ENCODE assay signal across 31 cellular contexts in the genomic region with DNA sequence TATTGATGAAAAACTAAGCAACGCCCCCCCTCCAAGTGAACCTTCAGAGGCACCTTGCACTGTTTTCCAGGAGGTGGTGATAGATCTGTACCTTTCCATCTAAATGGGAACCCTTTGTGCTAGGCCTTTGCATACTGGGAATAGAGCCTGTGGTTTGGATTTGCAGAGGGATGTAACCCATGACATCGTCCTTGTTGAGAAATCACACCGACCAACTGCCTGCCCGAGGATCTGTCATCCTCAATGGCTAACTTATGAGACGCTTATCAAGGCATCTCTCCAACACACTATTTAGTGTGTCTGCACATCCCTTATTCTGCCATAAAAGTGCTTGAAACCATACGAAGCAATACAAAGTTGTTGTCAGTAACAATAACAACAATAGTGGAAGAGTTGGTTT. TPM values are rescaled to one million over a fixed set of nuclear protein-coding genes. Genes with fewer than 3 reads are reported as not detected.
A peak's percentile ranks its signal among the peaks of the same experiment; 100 is the strongest.
DNase-seq lines count a peak whose midpoint lies in the region; ATAC-seq and TF ChIP-seq lines count a peak whose summit lies in the region.
"Had no signal": no experiment of that assay in that cellular context is flagged by ENCODE, and none has a peak within 500 bp of the region (broad histone marks: within the 10 kb centered on the region; RNA-seq: fewer than 3 reads in every experiment).

No MANE protein-coding gene starts in this region.

- no peak overlapping the region for H3K4me3 Mint-ChIP-seq in chondrocyte (ENCODE audit: unreplicated experiment)
- H3K4me3 Mint-ChIP-seq: activated T-helper 17 cell treated with anti-CD3 and anti-CD28 coated beads, Interleukin-2, amount 50 U/mL, for 72 hours; naive thymus-derived CD8-positive, alpha-beta T cell had no signal

- no peaks in the 10 kb centered on the region for H3K9me3 Mint-ChIP-seq in chondrocyte (ENCODE audit: low read depth)
- H3K9me3 Mint-ChIP-seq: activated T-helper 17 cell treated with anti-CD3 and anti-CD28 coated beads, Interleukin-2, amount 50 U/mL, for 72 hours; naive thymus-derived CD8-positive, alpha-beta T cell had no signal

- no peaks in the 10 kb centered on the region for H3K27me3 ChIP-seq in H7 (ENCODE audit: control insufficient read depth, insufficient read depth, low read length)
- H3K27me3 ChIP-seq: SJCRH30, transverse colon had no signal

- H3K36me3 Mint-ChIP-seq in chondrocyte (ENCODE audit: low read depth): peaks cover 28% of the 10 kb centered on the region

- H3K36me3 ChIP-seq in H7 (replicated peaks; ENCODE audit: control insufficient read depth, insufficient read depth, low read length): no peaks in the 10 kb centered on the region
- H3K36me3 ChIP-seq: lower lobe of right lung, SJCRH30, transverse colon, WERI-Rb-1 had no signal

- TF ChIP-seq CTCF in chondrocyte (IDR thresholded peaks at IDR 0.05): no peak

- DNase-seq in EH (ENCODE audit: low read depth) (peak; percentile 48), H7 (peak; percentile 23), chondrocyte (ENCODE audit: low spot score) (no peak), kidney tubule cell (ENCODE audit: low spot score) (peak; percentile 68), germinal center (ENCODE audit: low spot score) (no peak)
- no peak for DNase-seq in stimulated activated naive CD4-positive, alpha-beta T cell treated with Interleukin-2 at 50 U/mL for 16 hours (lab: John Stamatoyannopoulos, UW)
- DNase-seq: activated CD4-positive, alpha-beta T cell treated with anti-CD3 and anti-CD28 coated beads for 48 hours; activated naive CD4-positive, alpha-beta T cell treated with anti-CD3 and anti-CD28 coated beads, Interleukin-2, amount 50 U/mL, for 16 hours; amniotic stem cell; C1 segment of cervical spinal cord; COR-L47; DMS53; GF-D8; GOT3; Kasumi-1; lower lobe of right lung; naive thymus-derived CD8-positive, alpha-beta T cell; NCI-H1092; NCI-H1694; NCI-H446; NCI-H82; nucleus accumbens; psoas muscle; SJCRH30; stimulated activated CD4-positive, alpha-beta T cell treated with anti-CD3 and anti-CD28 coated beads, Interleukin-15, amount 100 ng/mL, for 24 hours; stimulated activated CD4-positive, alpha-beta T cell treated with anti-CD3 and anti-CD28 coated beads, Interleukin-4, amount 100 ng/mL, for 4 hours; T1000; transverse colon; WERI-Rb-1 had no signal

- peaks cover 84% of the 10 kb centered on the region for H3K4me1 Mint-ChIP-seq in chondrocyte (ENCODE audit: low read depth)
- H3K4me1 Mint-ChIP-seq: activated T-helper 17 cell treated with anti-CD3 and anti-CD28 coated beads, Interleukin-2, amount 50 U/mL, for 72 hours; naive thymus-derived CD8-positive, alpha-beta T cell had no signal

- no peaks in the 10 kb centered on the region for H3K27me3 Mint-ChIP-seq in chondrocyte (ENCODE audit: low read depth)
- H3K27me3 Mint-ChIP-seq: activated T-helper 17 cell treated with anti-CD3 and anti-CD28 coated beads, Interleukin-2, amount 50 U/mL, for 72 hours had no signal

- no peak for ATAC-seq in GM21423 (IDR thresholded peaks at IDR 0.05; ENCODE audit: unreplicated experiment)
- ATAC-seq: activated T-helper 17 cell treated with anti-CD3 and anti-CD28 coated beads, Interleukin-2, amount 50 U/mL, for 72 hours; lower lobe of right lung; naive thymus-derived CD8-positive, alpha-beta T cell had no signal

- no peak overlapping the region for H3K4me3 ChIP-seq in H7 (ENCODE audit: insufficient read depth, low read depth, low read length)
- H3K4me3 ChIP-seq: lower lobe of right lung, psoas muscle, SJCRH30, transverse colon had no signal

- H3K27ac Mint-ChIP-seq in chondrocyte (ENCODE audit: unreplicated experiment): peak overlapping the region; percentile 52
- H3K27ac Mint-ChIP-seq: activated T-helper 17 cell treated with anti-CD3 and anti-CD28 coated beads, Interleukin-2, amount 50 U/mL, for 72 hours; naive thymus-derived CD8-positive, alpha-beta T cell had no signal

RNA-seq across cellular contexts. Expression of gene NTN4, which starts 22.9 kb away (rescaled TPM):
- 1.2 and 1.4 TPM in 2 replicates for total RNA-seq in H7 (2014; rRNA removed; shearing (Covaris generic))
- total RNA-seq in chondrocyte: 179 to 336 TPM (median 336 TPM) in 3 replicates
- total RNA-seq: naive thymus-derived CD8-positive, alpha-beta T cell had no signal

Comparison
In these comparisons a context has a peak if more than half of its experiments do, and no peak if none do; other contexts are left out.
1. DNase-seq: peak in EH (single experiment), H7 (single experiment) and kidney tubule cell (single experiment); none in chondrocyte (single experiment), stimulated activated naive CD4-positive, alpha-beta T cell treated with Interleukin-2 at 50 U/mL for 16 hours (single experiment) and germinal center (single experiment).
2. RNA of gene NTN4, which starts 22.9 kb away (total RNA-seq): 179 to 336 TPM in chondrocyte; 1.2 to 1.4 TPM in H7; every median in the first group is over 10 times any median in the second.